Comparison of ENCODE assay signal across 8 cellular contexts in the genomic region with DNA sequence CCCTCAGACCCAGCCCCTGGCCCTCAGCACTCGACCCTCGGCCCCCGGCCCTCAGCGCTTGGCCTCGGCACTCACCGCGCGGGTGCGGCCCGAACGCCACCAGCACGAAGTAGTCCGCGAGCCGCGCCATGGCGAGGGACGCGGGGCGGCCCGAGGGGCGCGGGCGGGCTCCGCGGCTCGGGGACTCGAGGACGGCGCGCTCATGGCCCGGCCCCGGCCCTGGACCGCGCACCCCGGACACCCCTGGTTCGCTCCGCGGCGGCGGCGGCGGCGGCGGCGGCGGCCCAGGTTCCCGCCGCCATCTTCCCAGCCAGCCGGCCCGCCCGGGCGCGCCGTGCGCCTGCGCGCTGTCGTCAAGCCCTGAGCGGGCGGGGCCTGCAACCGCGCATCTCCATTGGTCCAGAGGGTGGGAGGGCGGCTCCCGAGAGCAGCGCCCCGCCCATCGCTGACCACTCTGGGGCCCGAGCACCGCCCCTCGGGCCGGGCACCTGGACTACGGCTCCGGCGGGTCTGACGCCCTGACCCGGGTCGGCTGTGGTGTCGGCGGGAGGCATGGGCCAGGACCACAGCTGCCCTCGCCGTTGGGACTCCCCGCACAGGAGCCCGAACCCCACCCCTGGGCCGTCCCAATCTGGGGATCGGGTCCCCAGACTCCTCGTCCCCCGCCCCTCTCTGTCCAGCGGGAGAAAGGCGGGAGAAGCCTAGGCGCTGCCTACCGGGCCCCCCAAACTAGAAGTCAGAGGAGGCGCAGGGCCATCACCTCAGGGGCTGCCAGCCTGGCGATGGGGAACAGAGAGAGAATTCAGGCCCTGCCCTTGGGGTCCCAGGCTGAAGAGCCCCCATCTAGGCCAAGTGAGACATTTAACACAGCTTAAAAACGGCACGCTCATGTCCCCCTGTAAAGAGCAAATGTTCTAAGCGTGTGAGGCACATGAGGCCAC. TPM values are rescaled to one million over a fixed set of nuclear protein-coding genes. Genes with fewer than 3 reads are reported as not detected.
DNase-seq lines count a peak whose midpoint lies in the region; ATAC-seq and TF ChIP-seq lines count a peak whose summit lies in the region.

A gene with protein sequence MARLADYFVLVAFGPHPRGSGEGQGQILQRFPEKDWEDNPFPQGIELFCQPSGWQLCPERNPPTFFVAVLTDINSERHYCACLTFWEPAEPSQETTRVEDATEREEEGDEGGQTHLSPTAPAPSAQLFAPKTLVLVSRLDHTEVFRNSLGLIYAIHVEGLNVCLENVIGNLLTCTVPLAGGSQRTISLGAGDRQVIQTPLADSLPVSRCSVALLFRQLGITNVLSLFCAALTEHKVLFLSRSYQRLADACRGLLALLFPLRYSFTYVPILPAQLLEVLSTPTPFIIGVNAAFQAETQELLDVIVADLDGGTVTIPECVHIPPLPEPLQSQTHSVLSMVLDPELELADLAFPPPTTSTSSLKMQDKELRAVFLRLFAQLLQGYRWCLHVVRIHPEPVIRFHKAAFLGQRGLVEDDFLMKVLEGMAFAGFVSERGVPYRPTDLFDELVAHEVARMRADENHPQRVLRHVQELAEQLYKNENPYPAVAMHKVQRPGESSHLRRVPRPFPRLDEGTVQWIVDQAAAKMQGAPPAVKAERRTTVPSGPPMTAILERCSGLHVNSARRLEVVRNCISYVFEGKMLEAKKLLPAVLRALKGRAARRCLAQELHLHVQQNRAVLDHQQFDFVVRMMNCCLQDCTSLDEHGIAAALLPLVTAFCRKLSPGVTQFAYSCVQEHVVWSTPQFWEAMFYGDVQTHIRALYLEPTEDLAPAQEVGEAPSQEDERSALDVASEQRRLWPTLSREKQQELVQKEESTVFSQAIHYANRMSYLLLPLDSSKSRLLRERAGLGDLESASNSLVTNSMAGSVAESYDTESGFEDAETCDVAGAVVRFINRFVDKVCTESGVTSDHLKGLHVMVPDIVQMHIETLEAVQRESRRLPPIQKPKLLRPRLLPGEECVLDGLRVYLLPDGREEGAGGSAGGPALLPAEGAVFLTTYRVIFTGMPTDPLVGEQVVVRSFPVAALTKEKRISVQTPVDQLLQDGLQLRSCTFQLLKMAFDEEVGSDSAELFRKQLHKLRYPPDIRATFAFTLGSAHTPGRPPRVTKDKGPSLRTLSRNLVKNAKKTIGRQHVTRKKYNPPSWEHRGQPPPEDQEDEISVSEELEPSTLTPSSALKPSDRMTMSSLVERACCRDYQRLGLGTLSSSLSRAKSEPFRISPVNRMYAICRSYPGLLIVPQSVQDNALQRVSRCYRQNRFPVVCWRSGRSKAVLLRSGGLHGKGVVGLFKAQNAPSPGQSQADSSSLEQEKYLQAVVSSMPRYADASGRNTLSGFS (N-terminal part only) (minus strand): TSS at position 325 of the 941 bp plus-strand sequence. CDS start 195 bp downstream, at position 130.

- peaks cover 45% of the 10 kb centered on the region for H3K4me1 Mint-ChIP-seq in activated naive CD8-positive, alpha-beta T cell treated with anti-CD3 and anti-CD28 coated beads, Interleukin-2, amount 50 U/mL, for 24 hours
- H3K4me1 Mint-ChIP-seq in osteocyte (ENCODE audit: unreplicated experiment) = peaks cover 37% of the 10 kb centered on the region

- POLR2A ChIA-PET in HCT116 (lab: Charles Lee) = no interaction called here

- peaks cover 47% of the 10 kb centered on the region for H3K79me2 ChIP-seq in HCT116 (ENCODE audit: insufficient read depth, low read length)

- peak within 1 kb of the TSS; percentile 91 for H3K27ac Mint-ChIP-seq in activated naive CD8-positive, alpha-beta T cell treated with anti-CD3 and anti-CD28 coated beads, Interleukin-2, amount 50 U/mL, for 24 hours
- H3K27ac Mint-ChIP-seq in osteocyte (ENCODE audit: unreplicated experiment) = peak within 1 kb of the TSS; percentile 88

- no peak for TF ChIP-seq RAD21 in HCT116 (IDR thresholded peaks at IDR 0.05; ENCODE audit: low read depth)

- WGBS in testis, 2 donors = 1 to 2% methylated on average over 41 to 94 of the region's 97 CpGs

- peak within 1 kb of the TSS; percentile 70 to 87 for H3K4me3 ChIP-seq in HCT116 (replicated peaks in 1 of 2; ENCODE audit: low read depth in 1 of 2, low read length in 2 of 2)
- H3K4me3 ChIP-seq in testis = peak within 1 kb of the TSS; percentile 85 to 91

- CTCF ChIA-PET in HCT116 (lab: Charles Lee) = no interaction called here

- peak; percentile 94 for ATAC-seq in HCT116
- ATAC-seq in activated naive CD8-positive, alpha-beta T cell treated with anti-CD3 and anti-CD28 coated beads, Interleukin-2, amount 50 U/mL, for 24 hours = peak; percentile 60
- peak; percentile 99 for ATAC-seq in Right ventricle myocardium inferior

- no peaks in the 10 kb centered on the region for H3K9me3 Mint-ChIP-seq in activated naive CD8-positive, alpha-beta T cell treated with anti-CD3 and anti-CD28 coated beads, Interleukin-2, amount 50 U/mL, for 24 hours
- no peaks in the 10 kb centered on the region for H3K9me3 Mint-ChIP-seq in osteocyte (ENCODE audit: unreplicated experiment)

- H3K36me3 ChIP-seq in HCT116 (ENCODE audit: control insufficient read depth in 1 of 2, insufficient read depth in 2 of 2, low read length in 2 of 2) (no peaks in the 10 kb centered on the region), testis (ENCODE audit: low read depth, missing control alignments) (no peaks in the 10 kb centered on the region)

- RAD21 ChIA-PET in HCT116 (lab: Charles Lee; ENCODE audit: low non-redundant PET in 1 of 2, low total read pairs in 2 of 2, uncharacterized antibody in 2 of 2, unreplicated experiment in 2 of 2) = no interaction called here

- H3K27me3 Mint-ChIP-seq in activated naive CD8-positive, alpha-beta T cell treated with anti-CD3 and anti-CD28 coated beads, Interleukin-2, amount 50 U/mL, for 24 hours = peaks cover 3% of the 10 kb centered on the region
- peaks cover 4% of the 10 kb centered on the region for H3K27me3 Mint-ChIP-seq in osteocyte (ENCODE audit: unreplicated experiment)

- peak; percentile 67 for TF ChIP-seq POLR2A in HCT116 (IDR thresholded peaks at IDR 0.05; ENCODE audit: borderline replicate concordance, extremely low read depth, insufficient read depth, insufficient read length)
- TF ChIP-seq POLR2A in testis (IDR thresholded peaks at IDR 0.05) = no peak

- H3K4me3 Mint-ChIP-seq in activated naive CD8-positive, alpha-beta T cell treated with anti-CD3 and anti-CD28 coated beads, Interleukin-2, amount 50 U/mL, for 24 hours = peak within 1 kb of the TSS; percentile 94
- H3K4me3 Mint-ChIP-seq in osteocyte (ENCODE audit: unreplicated experiment) = peak within 1 kb of the TSS; percentile 90

- no peak within 1 kb of the TSS for H2AFZ ChIP-seq in HCT116 (ENCODE audit: low read depth, low read length, poor library complexity, severe bottlenecking)

- H3K27me3 ChIP-seq in HCT116 (ENCODE audit: insufficient read depth, low read length) (no peaks in the 10 kb centered on the region), testis (no peaks in the 10 kb centered on the region)

- peak within 1 kb of the TSS; percentile 74 for H3K9ac ChIP-seq in HCT116 (ENCODE audit: low read length)

- DNase-seq in GF-D8 (lab: John Stamatoyannopoulos, UW) (peak; percentile 37), HCT116 (ENCODE audit: low read depth, low spot score) (peak; percentile 78), MV-4-11 (lab: John Stamatoyannopoulos, UW) (peak; percentile 75), SW480 (ENCODE audit: low spot score) (peak; percentile 81), Right ventricle myocardium inferior (ENCODE audit: missing footprints) (peak; percentile 95), osteocyte (ENCODE audit: extremely low spot score, unreplicated experiment) (peak; percentile 98), testis (peak; percentile 95)
- DNase-seq in activated naive CD8-positive, alpha-beta T cell treated with anti-CD3 and anti-CD28 coated beads, Interleukin-2, amount 50 U/mL, for 24 hours = peak; percentile 93

- H4K20me1 ChIP-seq in HCT116 (ENCODE audit: insufficient read depth) = peaks cover 6% of the 10 kb centered on the region; the same call in 1 of the 2 replicates

- no peaks in the 10 kb centered on the region for H3K36me3 Mint-ChIP-seq in activated naive CD8-positive, alpha-beta T cell treated with anti-CD3 and anti-CD28 coated beads, Interleukin-2, amount 50 U/mL, for 24 hours (ENCODE audit: low read depth)
- H3K36me3 Mint-ChIP-seq in osteocyte (ENCODE audit: unreplicated experiment) = no peaks in the 10 kb centered on the region

- H3K9me2 ChIP-seq in HCT116 (ENCODE audit: insufficient read depth) = no peaks in the 10 kb centered on the region

- H3K4me2 ChIP-seq in HCT116 (ENCODE audit: low read length) = peak within 1 kb of the TSS; percentile 96

- TF ChIP-seq CTCF in HCT116 (IDR thresholded peaks at IDR 0.05 in 2 of 3, conservative IDR thresholded peaks at IDR 0.05 in 1 of 3; ENCODE audit: borderline replicate concordance in 1 of 3, insufficient read depth in 1 of 3, low read depth in 2 of 3, low read length in 2 of 3) (no peak), osteocyte (IDR thresholded peaks at IDR 0.05) (no peak), testis (IDR thresholded peaks at IDR 0.05) (peak in 1 of 3 experiments; percentile 7)

- intact Hi-C loops in HCT116 (cut with micrococcal nuclease) (no loop called here), Right ventricle myocardium inferior (cut with DNase I) (no loop called here), testis (cut with DNase I; ENCODE audit: low total_unique reads) (no loop called here)

- no peaks in the 10 kb centered on the region for H3K9me3 ChIP-seq in HCT116 (ENCODE audit: control insufficient read depth in 1 of 2, insufficient read depth in 1 of 2, low read depth in 1 of 2, low read length in 2 of 2)
- no peaks in the 10 kb centered on the region for H3K9me3 ChIP-seq in testis

- BruUV-seq in HCT116 (replicated peaks; lab: Mats Ljungman, UMichigan) = TSS peak; percentile 95

- peaks cover 26 to 46% of the 10 kb centered on the region in 2 experiments for H3K4me1 ChIP-seq in HCT116 (ENCODE audit: control insufficient read depth in 1 of 2, insufficient read depth in 2 of 2, low read length in 2 of 2)
- H3K4me1 ChIP-seq in testis = peaks cover 14% of the 10 kb centered on the region

- H3K27ac ChIP-seq in HCT116 (ENCODE audit: low read depth, low read length) = peak within 1 kb of the TSS; percentile 69
- peak within 1 kb of the TSS; percentile 55 to 85 for H3K27ac ChIP-seq in testis

TF ChIP-seq in HCT116, 20 proteins besides CTCF, POLR2A, EP300 and RAD21 (continues in another document):
- TF ChIP-seq YY1 (IDR thresholded peaks at IDR 0.05; ENCODE audit: extremely low read depth, insufficient replicate concordance, low read depth, low read length) (peak; percentile 87), CEBPB (IDR thresholded peaks at IDR 0.05; ENCODE audit: low read depth) (no peak), JUND (IDR thresholded peaks at IDR 0.05) (no peak), ZNF274 (IDR thresholded peaks at IDR 0.05; ENCODE audit: low read depth, low read length) (no peak), SIN3A (IDR thresholded peaks at IDR 0.05; ENCODE audit: low read depth) (no peak), EZH2phosphoT487 (IDR thresholded peaks at IDR 0.05; ENCODE audit: borderline replicate concordance) (no peak), CBX3 (IDR thresholded peaks at IDR 0.05; ENCODE audit: low read depth) (no peak)

RNA-seq across cellular contexts. Expression of the gene that starts here (rescaled TPM):
- 91.1 TPM for total RNA-seq in HCT116 (2021; ENCODE audit: unreplicated experiment)
- 42.3 and 66.1 TPM in 2 replicates for polyA plus RNA-seq in HCT116 (2012)
- total RNA-seq in Right ventricle myocardium inferior = 47.7 TPM
- total RNA-seq in osteocyte = 96.5 and 110 TPM in 2 replicates
- total RNA-seq in testis = 100 to 1,000 TPM; 201 to 208 TPM
- 239 TPM for polyA plus RNA-seq in testis (ENCODE audit: insufficient read depth, low read depth, low replicate concordance)

Comparison
In these comparisons a context has a peak if more than half of its experiments do, and no peak if none do; other contexts are left out.
1. Peak in every context shown above with its lines: DNase-seq, ATAC-seq, H3K4me3 ChIP-seq and H3K27ac ChIP-seq.
2. DNase-seq: peak in every context shown above with its lines; median percentile 98 in osteocyte; 95 in Right ventricle myocardium inferior; 95 in testis; 93 in activated naive CD8-positive, alpha-beta T cell treated with anti-CD3 and anti-CD28 coated beads, Interleukin-2, amount 50 U/mL, for 24 hours; 81 in SW480; 78 in HCT116; 75 in MV-4-11; 37 in GF-D8.